ENCODE assay signal across 18 cellular contexts in genomic region chr2:1642066-1642861, GRCh38.
DNase-seq lines count a peak whose midpoint lies in the region; ATAC-seq and TF ChIP-seq lines count a peak whose summit lies in the region.
"Had no signal": no experiment of that assay in that cellular context is flagged by ENCODE, and none has a peak within 500 bp of the region (broad histone marks: within the 10 kb centered on the region; RNA-seq: fewer than 3 reads in every experiment).

No MANE protein-coding gene starts in this region.

- H3K27ac ChIP-seq in RWPE1 (peak overlapping the region; percentile 18), prostate gland (no peak overlapping the region)
- H3K27ac ChIP-seq: PC-9 had no signal

- 75% methylated on average over 15 of the region's 15 CpGs for WGBS in prostate gland

- H3K36me3 ChIP-seq in neuron (ENCODE audit: insufficient read depth, low read length): no peaks in the 10 kb centered on the region
- no peaks in the 10 kb centered on the region for H3K36me3 ChIP-seq in prostate gland

- H3K27me3 ChIP-seq in neuron (ENCODE audit: insufficient read depth, low read length): no peaks in the 10 kb centered on the region
- no peaks in the 10 kb centered on the region for H3K27me3 ChIP-seq in prostate gland (replicated peaks; ENCODE audit: insufficient read depth)

- CTCF ChIA-PET in RWPE1 (lab: Yijun Ruan, JAX): interaction anchor here (1.0 kb wide), 1 partner anchor 92 kb away, joined by 3 read pairs; no protein-coding TSS in a partner anchor

- TF ChIP-seq CTCF in RWPE1 (conservative IDR thresholded peaks at IDR 0.05; ENCODE audit: low read depth) (no peak), prostate gland (IDR thresholded peaks at IDR 0.05) (no peak)

- no peak overlapping the region for H3K4me3 ChIP-seq in neuron (ENCODE audit: low read length)
- no peak overlapping the region for H3K4me3 ChIP-seq in prostate gland
- H3K4me3 ChIP-seq: PC-9 had no signal

- ATAC-seq in GM18519 (IDR thresholded peaks at IDR 0.05; ENCODE audit: low FRiP score, unreplicated experiment) (no peak), HG03139 (IDR thresholded peaks at IDR 0.05; ENCODE audit: unreplicated experiment) (no peak)
- ATAC-seq: naive thymus-derived CD4-positive, alpha-beta T cell had no signal

- TF ChIP-seq POLR2A in prostate gland (IDR thresholded peaks at IDR 0.05): no peak

- H3K9me3 ChIP-seq in neuron (ENCODE audit: low read length) (no peaks in the 10 kb centered on the region), prostate gland (no peaks in the 10 kb centered on the region)

- H3K4me1 ChIP-seq in neuron (ENCODE audit: insufficient read depth, low read length) (peaks cover 6% of the 10 kb centered on the region), prostate gland (replicated peaks) (no peaks in the 10 kb centered on the region)

- POLR2A ChIA-PET in RWPE1 (lab: Yijun Ruan, JAX; ENCODE audit: low non-redundant PET): no interaction called here

- H2AFZ ChIP-seq in neuron (ENCODE audit: low read depth, low read length): peak overlapping the region; percentile 97
- H2AFZ ChIP-seq: PC-9 had no signal

- intact Hi-C loops in cardiac septum (cut with DNase I): no loop called here
- intact Hi-C loops in prostate gland (cut with DNase I): no loop called here

- DNase-seq in AG08395 (ENCODE audit: low spot score) (peak; percentile 32), RWPE1 (ENCODE audit: low spot score) (no peak), cardiac septum (ENCODE audit: low spot score) (peak; percentile 72), prostate gland (ENCODE audit: low spot score) (no peak), LoVo (ENCODE audit: low spot score) (no peak)
- DNase-seq: ACHN; activated CD4-positive, alpha-beta T cell treated with anti-CD3 and anti-CD28 coated beads for 1 hour; activated T-cell treated with anti-CD3 and anti-CD28 coated beads, Interleukin-2, amount 50 U/mL, for 24 hours; islet precursor cell; naive thymus-derived CD4-positive, alpha-beta T cell; NCI-H1417; NCI-H510A treated with DMSO at 0.1 percent for 48 hours; PC-9; small intestine; T-helper 1 cell had no signal

Comparison
In these comparisons a context has a peak if more than half of its experiments do, and no peak if none do; other contexts are left out.
1. DNase-seq: peak in AG08395 (single experiment) and cardiac septum (single experiment); none in RWPE1 (single experiment), prostate gland (single experiment) and LoVo (single experiment).